ENCODE assay signal across 8 cellular contexts in the genomic region with DNA sequence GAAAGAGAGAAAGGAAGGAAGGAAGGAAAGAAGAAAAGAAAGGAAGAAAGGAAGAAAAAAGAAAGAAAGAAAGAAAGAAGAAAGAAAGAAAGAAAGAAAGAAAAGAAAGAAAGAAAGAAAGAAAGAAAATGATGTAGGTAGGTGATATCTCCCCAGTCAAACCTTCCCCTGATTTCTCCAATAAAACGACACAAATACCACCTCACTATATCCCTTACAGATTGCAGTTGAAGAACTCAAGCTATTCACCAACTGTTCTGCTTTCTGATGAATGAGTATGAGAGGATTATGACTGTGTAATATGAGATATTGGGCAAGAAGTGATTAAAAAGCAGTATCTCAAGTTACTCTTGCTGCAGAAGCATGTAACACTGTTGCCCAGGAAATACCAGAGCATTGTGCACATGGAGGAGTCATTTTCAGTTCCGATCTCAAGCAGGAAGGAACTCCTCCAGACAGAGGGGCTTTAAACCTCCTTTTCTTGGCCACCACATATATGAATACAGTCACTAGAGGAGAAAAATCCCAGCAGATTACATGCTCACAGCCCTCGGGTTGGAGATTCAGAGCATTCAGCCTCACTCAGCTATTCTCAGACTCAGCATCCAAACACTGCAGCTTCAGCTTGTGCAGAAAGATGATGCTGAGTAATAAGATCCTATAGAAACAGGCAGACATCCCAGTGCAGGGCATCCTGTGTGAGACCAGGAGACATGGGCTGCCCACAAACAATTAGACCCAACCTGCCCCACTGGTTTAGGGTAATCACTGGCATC.
DNase-seq lines count a peak whose midpoint lies in the region; ATAC-seq and TF ChIP-seq lines count a peak whose summit lies in the region.

No MANE protein-coding gene starts in this region.

- H3K9me3 Mint-ChIP-seq in CD4-positive, alpha-beta memory T cell = no peaks in the 10 kb centered on the region

- TF ChIP-seq POLR2A in upper lobe of left lung (IDR thresholded peaks at IDR 0.05) = peak in 1 of 4 donors; percentile 54

- no peak for TF ChIP-seq CTCF in upper lobe of left lung (IDR thresholded peaks at IDR 0.05)

- ATAC-seq in GM21619 (IDR thresholded peaks at IDR 0.05; ENCODE audit: unreplicated experiment) = peak; percentile 62
- ATAC-seq in left lobe of liver = peak; percentile 29
- ATAC-seq in upper lobe of left lung (ENCODE audit: low FRiP score in 2 of 2) = peak; percentile 80 to 86
- ATAC-seq in GM18858 (IDR thresholded peaks at IDR 0.05; ENCODE audit: unreplicated experiment) = no peak
- ATAC-seq in GM19351 (IDR thresholded peaks at IDR 0.05; ENCODE audit: unreplicated experiment) = no peak

- H3K36me3 ChIP-seq in CD4-positive, alpha-beta memory T cell (ENCODE audit: insufficient read depth, low read length) = no peaks in the 10 kb centered on the region
- no peaks in the 10 kb centered on the region for H3K36me3 ChIP-seq in upper lobe of left lung

- 2 to 3% methylated on average over 3 of the region's 3 CpGs for WGBS in upper lobe of left lung, 2 donors

- peak in 2 of 5 donors; percentile 9 for DNase-seq in CD4-positive, alpha-beta memory T cell
- peak; percentile 86 to 96 for DNase-seq in NCI-H524 (lab: John Stamatoyannopoulos, UW)
- DNase-seq in amniotic epithelial cell (ENCODE audit: low read depth) = peak; percentile 99
- no peak for DNase-seq in left lobe of liver (ENCODE audit: low spot score)
- DNase-seq in upper lobe of left lung = no peak

- intact Hi-C loops in CD4-positive, alpha-beta memory T cell (cut with micrococcal nuclease) = no loop called here

- no peaks in the 10 kb centered on the region for H3K27me3 ChIP-seq in CD4-positive, alpha-beta memory T cell (ENCODE audit: insufficient read depth, low read length)
- H3K27me3 ChIP-seq in upper lobe of left lung = no peaks in the 10 kb centered on the region

- H3K4me3 ChIP-seq in CD4-positive, alpha-beta memory T cell (ENCODE audit: low read length in 2 of 2) = no peak overlapping the region
- H3K4me3 ChIP-seq in upper lobe of left lung = peak overlapping the region in 1 of 4 donors; percentile 3

- CTCF ChIA-PET in CD4-positive, alpha-beta memory T cell (lab: Charles Lee; ENCODE audit: partially characterized antibody) = interaction anchor here (0.7 kb wide), 1 partner anchor 70 kb away, joined by 3 read pairs; no protein-coding TSS in a partner anchor

- no peak overlapping the region for H3K27ac ChIP-seq in CD4-positive, alpha-beta memory T cell (ENCODE audit: low read depth, low read length)
- H3K27ac ChIP-seq in upper lobe of left lung = peak overlapping the region in 2 of 4 donors; percentile 1 to 68

- peaks cover 0 to 1% of the 10 kb centered on the region in 2 donors for H3K27me3 Mint-ChIP-seq in CD4-positive, alpha-beta memory T cell

- POLR2A ChIA-PET in CD4-positive, alpha-beta memory T cell (lab: Charles Lee; ENCODE audit: partially characterized antibody) = no interaction called here

- no peak for TF ChIP-seq EP300 in upper lobe of left lung (IDR thresholded peaks at IDR 0.05)

- peaks cover 13 to 21% (median 17%) of the 10 kb centered on the region in 4 donors for H3K4me1 Mint-ChIP-seq in CD4-positive, alpha-beta memory T cell

- H3K27ac Mint-ChIP-seq in CD4-positive, alpha-beta memory T cell = peak overlapping the region in 4 of 7 donors; percentile 4 to 32 (median 16)

- no peaks in the 10 kb centered on the region for H3K36me3 Mint-ChIP-seq in CD4-positive, alpha-beta memory T cell

- H3K9me3 ChIP-seq in CD4-positive, alpha-beta memory T cell (ENCODE audit: control insufficient read depth in 1 of 2, low read length in 2 of 2) = no peaks in the 10 kb centered on the region
- H3K9me3 ChIP-seq in upper lobe of left lung = no peaks in the 10 kb centered on the region

- H3K4me1 ChIP-seq in CD4-positive, alpha-beta memory T cell (ENCODE audit: insufficient read depth, low read length) = peaks cover 16% of the 10 kb centered on the region
- peaks cover 7 to 16% (median 9%) of the 10 kb centered on the region in 4 donors for H3K4me1 ChIP-seq in upper lobe of left lung

- peak overlapping the region; percentile 43 to 81 (median 74) for H3K4me3 Mint-ChIP-seq in CD4-positive, alpha-beta memory T cell

Comparison
In these comparisons a context has a peak if more than half of its experiments do, and no peak if none do; other contexts are left out.
1. DNase-seq: peak in NCI-H524 (2 of 2) and amniotic epithelial cell (single experiment); none in left lobe of liver (single experiment) and upper lobe of left lung (0 of 2).
2. ATAC-seq: peak in GM21619 (single experiment), left lobe of liver (single experiment) and upper lobe of left lung (2 of 2); none in GM18858 (single experiment) and GM19351 (single experiment).